Comparison of ENCODE assay signal across 10 cellular contexts in the genomic region with DNA sequence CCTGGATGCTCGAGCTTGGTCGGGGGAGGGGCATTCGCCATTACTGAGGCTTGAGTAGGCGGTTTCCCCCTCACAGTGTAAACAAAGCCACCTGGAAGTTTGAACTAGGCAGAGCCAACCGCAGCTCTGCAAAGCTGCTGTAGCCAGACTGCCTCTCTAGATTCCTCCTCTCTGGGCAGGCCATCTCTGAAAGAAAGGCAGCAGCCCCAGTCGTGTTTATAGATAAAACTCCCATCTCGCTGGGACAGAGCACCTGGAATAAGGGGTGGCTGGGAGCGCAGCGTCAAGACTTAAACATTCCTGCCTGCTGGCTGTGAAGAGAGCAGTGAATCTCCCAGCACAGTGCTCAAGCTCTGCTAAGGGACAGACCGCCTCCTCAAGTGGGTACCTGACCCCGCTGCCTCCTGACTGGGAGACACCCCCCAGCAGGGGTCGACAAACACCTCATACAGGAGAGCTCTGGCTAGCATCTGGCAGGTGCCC. TPM values are rescaled to one million over a fixed set of nuclear protein-coding genes. Genes with fewer than 3 reads are reported as not detected.
DNase-seq lines count a peak whose midpoint lies in the region; ATAC-seq lines count a peak whose summit lies in the region.
"Not testable (repeated sequence)": the region's sequence is repeated elsewhere in the genome, so short reads cannot be mapped to it uniquely, and the experiment has no call there.
"Had no signal": no experiment of that assay in that cellular context is flagged by ENCODE, and none has a peak within 500 bp of the region (broad histone marks: within the 10 kb centered on the region; RNA-seq: fewer than 3 reads in every experiment).

No MANE protein-coding gene starts in this region.

- not testable (repeated sequence) for ATAC-seq in activated CD8-positive, alpha-beta T cell treated with anti-CD3 and anti-CD28 coated beads, Interleukin-2, amount 10 ng/mL, durations not matched to agents 7 days and 5 days; stimulated activated effector memory CD8-positive, alpha-beta T cell treated with anti-CD3 and anti-CD28 coated beads, Interleukin-12 subunit alpha, Interleukin-12 subunit beta, amount 100 ng/mL, for 72 hours

- CTCF ChIA-PET in CD4-positive, alpha-beta memory T cell (lab: Charles Lee; ENCODE audit: partially characterized antibody), result interaction anchor here (1.4 kb wide), 1 partner anchor 15 kb away, joined by 5 read pairs; no protein-coding TSS in a partner anchor
- CTCF ChIA-PET in activated CD8-positive, alpha-beta T cell treated with anti-CD3 and anti-CD28 coated beads, Interleukin-2, amount 10 ng/mL, durations not matched to agents 7 days and 5 days (lab: Charles Lee), result interaction anchor here (0.5 to 1.8 kb wide), 2 partner anchors 9 to 203 kb away, joined by 3 to 8 read pairs; no protein-coding TSS in a partner anchor

- peaks cover 15 to 18% of the 10 kb centered on the region in 2 donors for H3K36me3 Mint-ChIP-seq in CD4-positive, alpha-beta memory T cell
- H3K36me3 Mint-ChIP-seq in activated CD8-positive, alpha-beta T cell treated with anti-CD3 and anti-CD28 coated beads, Interleukin-2, amount 10 ng/mL, durations not matched to agents 7 days and 5 days (ENCODE audit: low read depth), result peaks cover 13% of the 10 kb centered on the region
- peaks cover 25% of the 10 kb centered on the region for H3K36me3 Mint-ChIP-seq in activated naive CD8-positive, alpha-beta T cell treated with anti-CD3 and anti-CD28 coated beads for 36 hours
- H3K36me3 Mint-ChIP-seq in stimulated activated effector memory CD8-positive, alpha-beta T cell treated with anti-CD3 and anti-CD28 coated beads, Interleukin-12 subunit alpha, Interleukin-12 subunit beta, amount 100 ng/mL, for 72 hours, result not testable (repeated sequence)

- peak overlapping the region in 1 of 7 donors; percentile 37 for H3K27ac Mint-ChIP-seq in CD4-positive, alpha-beta memory T cell
- not testable (repeated sequence) for H3K27ac Mint-ChIP-seq in activated CD8-positive, alpha-beta T cell treated with anti-CD3 and anti-CD28 coated beads, Interleukin-2, amount 10 ng/mL, durations not matched to agents 7 days and 5 days; stimulated activated effector memory CD8-positive, alpha-beta T cell treated with anti-CD3 and anti-CD28 coated beads, Interleukin-12 subunit alpha, Interleukin-12 subunit beta, amount 100 ng/mL, for 72 hours
- peak overlapping the region; percentile 8 for H3K27ac Mint-ChIP-seq in activated naive CD8-positive, alpha-beta T cell treated with anti-CD3 and anti-CD28 coated beads for 36 hours

- intact Hi-C loops in CD4-positive, alpha-beta memory T cell (cut with micrococcal nuclease), result not testable (repeated sequence)

- H3K4me3 ChIP-seq in CD4-positive, alpha-beta memory T cell (ENCODE audit: low read length in 2 of 2); HUES48 (ENCODE audit: low read depth, low read length): not testable (repeated sequence)

- H3K9ac ChIP-seq in HUES48 (ENCODE audit: low read depth, low read length), result not testable (repeated sequence)

- not testable (repeated sequence) for H3K36me3 ChIP-seq in CD4-positive, alpha-beta memory T cell (ENCODE audit: insufficient read depth, low read length); HUES48 (ENCODE audit: control insufficient read depth, insufficient read depth, low read length)

- H3K9me3 ChIP-seq in CD4-positive, alpha-beta memory T cell (ENCODE audit: control insufficient read depth in 1 of 2, low read length in 2 of 2); HUES48 (ENCODE audit: control insufficient read depth, insufficient read depth, low read length): not testable (repeated sequence)

- H3K4me1 Mint-ChIP-seq in CD4-positive, alpha-beta memory T cell, result peaks cover 2 to 16% (median 8%) of the 10 kb centered on the region in 4 donors
- H3K4me1 Mint-ChIP-seq in activated CD8-positive, alpha-beta T cell treated with anti-CD3 and anti-CD28 coated beads, Interleukin-2, amount 10 ng/mL, durations not matched to agents 7 days and 5 days (ENCODE audit: low read depth), result peaks cover 17% of the 10 kb centered on the region
- H3K4me1 Mint-ChIP-seq in activated naive CD8-positive, alpha-beta T cell treated with anti-CD3 and anti-CD28 coated beads for 36 hours, result peaks cover 17% of the 10 kb centered on the region
- H3K4me1 Mint-ChIP-seq in stimulated activated effector memory CD8-positive, alpha-beta T cell treated with anti-CD3 and anti-CD28 coated beads, Interleukin-12 subunit alpha, Interleukin-12 subunit beta, amount 100 ng/mL, for 72 hours, result not testable (repeated sequence)

- not testable (repeated sequence) for H3K27me3 ChIP-seq in CD4-positive, alpha-beta memory T cell (ENCODE audit: insufficient read depth, low read length); HUES48 (ENCODE audit: control insufficient read depth, insufficient read depth, low read length)

- H3K4me1 ChIP-seq in CD4-positive, alpha-beta memory T cell (ENCODE audit: insufficient read depth, low read length), result not testable (repeated sequence)
- H3K4me1 ChIP-seq in HUES48 (ENCODE audit: control insufficient read depth, insufficient read depth, low read length), result peaks cover 34% of the 10 kb centered on the region

- DNase-seq in CD4-positive, alpha-beta memory T cell, result peak in 2 of 5 donors; percentile 1 to 14
- peak; percentile 34 for DNase-seq in NCI-H2227 (lab: John Stamatoyannopoulos, UW; ENCODE audit: unreplicated experiment)
- DNase-seq in SHP77 (lab: John Stamatoyannopoulos, UW), result peak; percentile 60 to 64
- peak; percentile 25 for DNase-seq in activated CD8-positive, alpha-beta T cell treated with anti-CD3 and anti-CD28 coated beads, Interleukin-2, amount 10 ng/mL, durations not matched to agents 7 days and 5 days
- peak; percentile 14 for DNase-seq in activated naive CD8-positive, alpha-beta T cell treated with anti-CD3 and anti-CD28 coated beads for 36 hours
- DNase-seq in islet precursor cell, result peak; percentile 71
- DNase-seq in stimulated activated effector memory CD8-positive, alpha-beta T cell treated with anti-CD3 and anti-CD28 coated beads, Interleukin-12 subunit alpha, Interleukin-12 subunit beta, amount 100 ng/mL, for 72 hours (ENCODE audit: low spot score in 2 of 2), result not testable (repeated sequence)

- not testable (repeated sequence) for H3K27ac ChIP-seq in CD4-positive, alpha-beta memory T cell (ENCODE audit: low read depth, low read length)
- peak overlapping the region; percentile 64 for H3K27ac ChIP-seq in HUES48 (ENCODE audit: low read depth, low read length)

- POLR2A ChIA-PET in CD4-positive, alpha-beta memory T cell (lab: Charles Lee; ENCODE audit: partially characterized antibody), result interaction anchor here (1.2 kb wide), 2 partner anchors 11 to 179 kb away, joined by 3 to 6 read pairs; partner anchors contain the start of genes KANSL1L and RPE
- POLR2A ChIA-PET in activated CD8-positive, alpha-beta T cell treated with anti-CD3 and anti-CD28 coated beads, Interleukin-2, amount 10 ng/mL, durations not matched to agents 7 days and 5 days (lab: Charles Lee), result interaction anchor here (0.9 kb wide), 1 partner anchor 11 kb away, joined by 4 read pairs; the partner anchor contains the start of gene KANSL1L

- H3K27me3 Mint-ChIP-seq in CD4-positive, alpha-beta memory T cell, result peaks cover 15 to 29% of the 10 kb centered on the region in 2 donors
- not testable (repeated sequence) for H3K27me3 Mint-ChIP-seq in activated CD8-positive, alpha-beta T cell treated with anti-CD3 and anti-CD28 coated beads, Interleukin-2, amount 10 ng/mL, durations not matched to agents 7 days and 5 days (ENCODE audit: low read depth); activated naive CD8-positive, alpha-beta T cell treated with anti-CD3 and anti-CD28 coated beads for 36 hours

- H3K4me3 Mint-ChIP-seq in CD4-positive, alpha-beta memory T cell, result peak overlapping the region in 6 of 8 donors; percentile 40 to 71 (median 46)
- peak overlapping the region; percentile 26 for H3K4me3 Mint-ChIP-seq in activated CD8-positive, alpha-beta T cell treated with anti-CD3 and anti-CD28 coated beads, Interleukin-2, amount 10 ng/mL, durations not matched to agents 7 days and 5 days
- peak overlapping the region; percentile 34 for H3K4me3 Mint-ChIP-seq in activated naive CD8-positive, alpha-beta T cell treated with anti-CD3 and anti-CD28 coated beads for 36 hours
- peak overlapping the region; percentile 27 for H3K4me3 Mint-ChIP-seq in stimulated activated effector memory CD8-positive, alpha-beta T cell treated with anti-CD3 and anti-CD28 coated beads, Interleukin-12 subunit alpha, Interleukin-12 subunit beta, amount 100 ng/mL, for 72 hours

- peaks cover 11 to 42% (median 32%) of the 10 kb centered on the region in 8 donors for H3K9me3 Mint-ChIP-seq in CD4-positive, alpha-beta memory T cell
- peaks cover 18% of the 10 kb centered on the region for H3K9me3 Mint-ChIP-seq in activated CD8-positive, alpha-beta T cell treated with anti-CD3 and anti-CD28 coated beads, Interleukin-2, amount 10 ng/mL, durations not matched to agents 7 days and 5 days (ENCODE audit: insufficient read depth)
- peaks cover 41% of the 10 kb centered on the region for H3K9me3 Mint-ChIP-seq in activated naive CD8-positive, alpha-beta T cell treated with anti-CD3 and anti-CD28 coated beads for 36 hours
- H3K9me3 Mint-ChIP-seq in stimulated activated effector memory CD8-positive, alpha-beta T cell treated with anti-CD3 and anti-CD28 coated beads, Interleukin-12 subunit alpha, Interleukin-12 subunit beta, amount 100 ng/mL, for 72 hours, result peaks cover 24% of the 10 kb centered on the region

RNA-seq across cellular contexts. Expression of gene KANSL1L, which starts 10.4 kb away (rescaled TPM):
- 10 to 100 TPM; 10.7 to 12.1 TPM for total RNA-seq in CD4-positive, alpha-beta memory T cell
- polyA plus RNA-seq in CD4-positive, alpha-beta memory T cell, result under 1 TPM; 0.26 to 0.62 TPM
- 1 to 10 TPM; 2.6 to 4.8 TPM for total RNA-seq in activated CD8-positive, alpha-beta T cell treated with anti-CD3 and anti-CD28 coated beads, Interleukin-2, amount 10 ng/mL, durations not matched to agents 7 days and 5 days
- total RNA-seq in activated naive CD8-positive, alpha-beta T cell treated with anti-CD3 and anti-CD28 coated beads for 36 hours, result 1 to 10 TPM; 2.6 to 3.7 TPM

RNA-seq across cellular contexts. Expression of gene ACADL, which starts 43.6 kb away (rescaled TPM):
- total RNA-seq in CD4-positive, alpha-beta memory T cell, result not detected
- polyA plus RNA-seq in CD4-positive, alpha-beta memory T cell, result not detected
- not detected for total RNA-seq in activated CD8-positive, alpha-beta T cell treated with anti-CD3 and anti-CD28 coated beads, Interleukin-2, amount 10 ng/mL, durations not matched to agents 7 days and 5 days
- not detected for total RNA-seq in activated naive CD8-positive, alpha-beta T cell treated with anti-CD3 and anti-CD28 coated beads for 36 hours
- total RNA-seq: H7 had no signal
- polyA plus RNA-seq: neural cell had no signal
